ENCODE assay signal across 9 cellular contexts in the genomic region with DNA sequence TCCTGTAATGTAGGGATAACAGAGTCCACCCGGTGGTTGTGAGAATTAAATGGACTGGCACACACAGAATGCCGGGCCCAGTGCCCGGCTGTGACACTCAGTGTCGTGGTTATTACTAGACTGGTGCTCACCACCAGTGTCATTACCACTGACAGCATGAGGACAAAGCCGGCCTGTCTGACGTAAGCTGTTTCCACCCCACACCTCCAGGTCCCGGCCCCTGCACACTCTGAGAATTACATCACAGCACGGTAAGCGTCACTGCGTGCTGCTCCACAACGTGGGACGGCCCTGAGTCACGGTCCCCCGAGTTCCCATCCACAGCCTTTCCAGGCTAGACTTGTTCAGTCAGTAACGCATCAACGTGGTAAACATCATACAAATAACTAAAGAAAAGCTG. TPM values are rescaled to one million over a fixed set of nuclear protein-coding genes. Genes with fewer than 3 reads are reported as not detected.
DNase-seq lines count a peak whose midpoint lies in the region; ATAC-seq and TF ChIP-seq lines count a peak whose summit lies in the region.
"Had no signal": no experiment of that assay in that cellular context is flagged by ENCODE, and none has a peak within 500 bp of the region (broad histone marks: within the 10 kb centered on the region; RNA-seq: fewer than 3 reads in every experiment).

No MANE protein-coding gene starts in this region.

- TF ChIP-seq CTCF in RWPE1 (conservative IDR thresholded peaks at IDR 0.05; ENCODE audit: low read depth) (no peak), esophagus squamous epithelium (IDR thresholded peaks at IDR 0.05) (no peak), tibial artery (IDR thresholded peaks at IDR 0.05) (no peak)

- no peaks in the 10 kb centered on the region for H3K27me3 ChIP-seq in esophagus squamous epithelium
- no peaks in the 10 kb centered on the region for H3K27me3 ChIP-seq in muscle layer of colon (ENCODE audit: control insufficient read depth in 1 of 2, insufficient read depth in 2 of 2, low read length in 2 of 2)
- no peaks in the 10 kb centered on the region for H3K27me3 ChIP-seq in tibial artery

- peak overlapping the region; percentile 27 for H3K9ac ChIP-seq in muscle layer of colon (ENCODE audit: low read length)

- peak overlapping the region; percentile 65 for H3K27ac ChIP-seq in RWPE1
- H3K27ac ChIP-seq in esophagus squamous epithelium = peak overlapping the region in 3 of 4 donors; percentile 62 to 80 (median 66)
- H3K27ac ChIP-seq in muscle layer of colon (ENCODE audit: low read depth, low read length) = peak overlapping the region; percentile 86
- peak overlapping the region; percentile 85 to 86 for H3K27ac ChIP-seq in tibial artery

- POLR2A ChIA-PET in RWPE1 (lab: Yijun Ruan, JAX; ENCODE audit: low non-redundant PET) = no interaction called here

- H3K36me3 ChIP-seq in esophagus squamous epithelium = peaks cover 0 to 5% (median 0%) of the 10 kb centered on the region in 3 donors
- H3K36me3 ChIP-seq in muscle layer of colon (ENCODE audit: insufficient read depth, low read length) = no peaks in the 10 kb centered on the region
- H3K36me3 ChIP-seq in tibial artery = no peaks in the 10 kb centered on the region

- H3K4me3 ChIP-seq in esophagus squamous epithelium = peak overlapping the region in 1 of 4 donors; percentile 25
- H3K4me3 ChIP-seq in muscle layer of colon (ENCODE audit: low read depth in 1 of 2, low read length in 2 of 2) = peak overlapping the region in 1 of 2 donors; percentile 29
- H3K4me3 ChIP-seq in tibial artery = peak overlapping the region; percentile 18 to 32

- H3K4me1 ChIP-seq in esophagus squamous epithelium = peaks cover 0 to 46% (median 0%) of the 10 kb centered on the region in 3 donors
- H3K4me1 ChIP-seq in muscle layer of colon (ENCODE audit: insufficient read depth, low read length) = peaks cover 57% of the 10 kb centered on the region
- H3K4me1 ChIP-seq in tibial artery = peaks cover 0 to 76% (median 54%) of the 10 kb centered on the region in 4 donors

- no peak for ATAC-seq in GM18873 (IDR thresholded peaks at IDR 0.05; ENCODE audit: low FRiP score, unreplicated experiment)

- H3K9me3 ChIP-seq in esophagus squamous epithelium (no peaks in the 10 kb centered on the region), muscle layer of colon (ENCODE audit: low read length) (no peaks in the 10 kb centered on the region), tibial artery (no peaks in the 10 kb centered on the region)

- CTCF ChIA-PET in RWPE1 (lab: Yijun Ruan, JAX) = no interaction called here

- no peak for DNase-seq in RWPE1 (ENCODE audit: low spot score)
- no peak for DNase-seq in esophagus squamous epithelium (lab: John Stamatoyannopoulos, UW)
- peak; percentile 83 to 96 for DNase-seq in tibial artery
- DNase-seq in activated naive CD4-positive, alpha-beta T cell treated with Interleukin-2 at 50 U/mL for 16 hours = no peak
- DNase-seq in activated CD4-positive, alpha-beta T cell treated with anti-CD3 and anti-CD28 coated beads, Interleukin-2, amount 50 U/mL, for 1 hour = no peak
- no peak for DNase-seq in NCI-H2081 treated with DMSO at 0.1 percent for 48 hours (lab: John Stamatoyannopoulos, UW)

- TF ChIP-seq POLR2A in esophagus squamous epithelium (IDR thresholded peaks at IDR 0.05) = no peak

- intact Hi-C loops in esophagus squamous epithelium (cut with DNase I) = no loop called here
- intact Hi-C loops in tibial artery (cut with DNase I; ENCODE audit: low total_unique reads) = no loop called here

- 55 to 70% methylated on average over 15 to 16 of the region's 16 CpGs for WGBS in esophagus squamous epithelium, 2 donors

RNA-seq across cellular contexts. Expression of a gene that starts 22.9 kb away (rescaled TPM):
- 100 to 1,000 TPM in 1 of 4 donors, 10 to 100 TPM in 3; 21.0 to 109 (median 76.4) TPM for total RNA-seq in esophagus squamous epithelium
- total RNA-seq: activated CD8-positive, alpha-beta memory T cell treated with anti-CD3 and anti-CD28 coated beads for 36 hours had no signal

Comparison
In these comparisons a context has a peak if more than half of its experiments do, and no peak if none do; other contexts are left out.
1. DNase-seq: peak in tibial artery (2 of 2); none in RWPE1 (single experiment), esophagus squamous epithelium (single experiment), activated naive CD4-positive, alpha-beta T cell treated with Interleukin-2 at 50 U/mL for 16 hours (single experiment), activated CD4-positive, alpha-beta T cell treated with anti-CD3 and anti-CD28 coated beads, Interleukin-2, amount 50 U/mL, for 1 hour (single experiment) and NCI-H2081 treated with DMSO at 0.1 percent for 48 hours (single experiment).
2. Peak in every context shown above with its lines, with median percentiles within 50 percentile points of each other: H3K27ac ChIP-seq.